14 cellular contexts compared by ENCODE assay signal in genomic region chr5:155726267-155726666, GRCh38.
DNase-seq lines count a peak whose midpoint lies in the region; ATAC-seq and TF ChIP-seq lines count a peak whose summit lies in the region.
"Had no signal": no experiment of that assay in that cellular context is flagged by ENCODE, and none has a peak within 500 bp of the region (broad histone marks: within the 10 kb centered on the region; RNA-seq: fewer than 3 reads in every experiment).

No MANE protein-coding gene starts in this region.

- peaks cover 37% of the 10 kb centered on the region for H3K27me3 ChIP-seq in H9 (ENCODE audit: insufficient read depth, low read length)
- no peaks in the 10 kb centered on the region for H3K27me3 ChIP-seq in SJCRH30
- no peaks in the 10 kb centered on the region for H3K27me3 ChIP-seq in ovary

- TF ChIP-seq CTCF in H9 (conservative IDR thresholded peaks at IDR 0.05): no peak
- no peak for TF ChIP-seq CTCF in ovary (IDR thresholded peaks at IDR 0.05)

- H3K4me1 ChIP-seq in H9 (ENCODE audit: insufficient read depth, low read length) (no peaks in the 10 kb centered on the region), SJCRH30 (no peaks in the 10 kb centered on the region), ovary (ENCODE audit: insufficient read depth) (peaks cover 6% of the 10 kb centered on the region)

- no peaks in the 10 kb centered on the region for H4K20me1 ChIP-seq in H9 (ENCODE audit: control insufficient read depth, insufficient read depth, insufficient read length)

- no peak overlapping the region for H3K14ac ChIP-seq in H9 (ENCODE audit: insufficient read depth, low read length)

- no peak overlapping the region for H3K9ac ChIP-seq in H9 (ENCODE audit: extremely low read depth, insufficient read length, low read length)

- H2BK20ac ChIP-seq in H9 (ENCODE audit: low read depth, low read length, poor library complexity, severe bottlenecking): no peak overlapping the region

- H2AK5ac ChIP-seq in H9 (ENCODE audit: insufficient read length, low read length): no peak overlapping the region

- DNase-seq in H9 (peak; percentile 35), SJCRH30 (peak; percentile 8 to 35), fibroblast of peridontal ligament (ENCODE audit: extremely low read depth) (peak; percentile 23), ovary (peak in 4 of 5 donors; percentile 16 to 37 (median 20)), mesenteric fat pad (ENCODE audit: low spot score) (no peak)
- no peak for DNase-seq in activated CD4-positive, CD25-positive, alpha-beta regulatory T cell treated with anti-CD3 and anti-CD28 coated beads, Interleukin-2, amount 50 U/mL, for 72 hours
- DNase-seq: activated naive CD4-positive, alpha-beta T cell treated with Interleukin-2 at 50 U/mL for 16 hours; NCI-H146; SW 1271 had no signal

- no CpG with 5 or more reads among the region's 8 CpGs for WGBS in H9 (ENCODE audit: extremely low coverage, insufficient read length, low lambda C conversion rate)
- WGBS in ovary, 3 donors: 3 to 8% (median 5%) methylated on average over 8 of the region's 8 CpGs

- TF ChIP-seq POLR2A in ovary (IDR thresholded peaks at IDR 0.05): no peak

- no peak overlapping the region for H3K4ac ChIP-seq in H9 (ENCODE audit: low read depth, low read length)

- no peak overlapping the region for H3K4me3 ChIP-seq in SJCRH30
- no peak overlapping the region for H3K4me3 ChIP-seq in ovary

- TF ChIP-seq EP300 in ovary (IDR thresholded peaks at IDR 0.05): no peak

- no peak overlapping the region for H2BK120ac ChIP-seq in H9 (ENCODE audit: low read depth, low read length, poor library complexity, severe bottlenecking)

- H3K36me3 Mint-ChIP-seq in H9 (ENCODE audit: insufficient read depth in 1 of 3, low read depth in 3 of 3): no peaks in the 10 kb centered on the region; a peak in 1 of 7 replicates

- H3K4me2 ChIP-seq in H9 (ENCODE audit: insufficient read depth, insufficient read length, low read length): no peak overlapping the region

- H3K27ac ChIP-seq in H9 (ENCODE audit: insufficient read length, low read depth, low read length): no peak overlapping the region
- H3K27ac ChIP-seq in SJCRH30: no peak overlapping the region
- H3K27ac ChIP-seq in ovary: no peak overlapping the region

- H3K23me2 ChIP-seq in H9 (ENCODE audit: insufficient read length, low read depth, low read length, poor library complexity, severe bottlenecking): peaks cover 22% of the 10 kb centered on the region

- no peak overlapping the region for H3T11ph ChIP-seq in H9 (ENCODE audit: low read length)

- no peaks in the 10 kb centered on the region for H3K79me1 ChIP-seq in H9 (ENCODE audit: insufficient read depth, low read depth, low read length, poor library complexity, severe bottlenecking)

- H2AFZ ChIP-seq in H9 (ENCODE audit: low read length): no peak overlapping the region

- H4K91ac ChIP-seq in H9 (ENCODE audit: insufficient read length, low read depth, low read length): no peak overlapping the region

- no peak overlapping the region for H2BK12ac ChIP-seq in H9 (ENCODE audit: insufficient read length, low read depth, low read length)

- no peak overlapping the region for H4K5ac ChIP-seq in H9 (ENCODE audit: insufficient read length, low read depth, low read length)

- peaks cover 10 to 17% of the 10 kb centered on the region in 2 experiments for H3K4me1 Mint-ChIP-seq in H9
- H3K4me1 Mint-ChIP-seq: memory B cell had no signal

- H2BK15ac ChIP-seq in H9 (ENCODE audit: low read depth, low read length): no peak overlapping the region

- H4K8ac ChIP-seq in H9 (replicated peaks; ENCODE audit: insufficient read length, low read depth, low read length): no peak overlapping the region

- no peak overlapping the region for H3K18ac ChIP-seq in H9 (ENCODE audit: insufficient read length, low read depth, low read length)

- peaks cover 97% of the 10 kb centered on the region for H3K27me3 Mint-ChIP-seq in H9 (ENCODE audit: low read depth)

- H3K56ac ChIP-seq in H9 (ENCODE audit: insufficient read length, low read depth, low read length): no peak overlapping the region

- H3K4me3 Mint-ChIP-seq in H9: no peak overlapping the region
- H3K4me3 Mint-ChIP-seq: dendritic cell treated with granulocyte-macrophage colony-stimulating factor and Interleukin-4, amounts not matched to agents 40 ng/mL and 50 ng/mL, for 4 days; memory B cell had no signal

- no peak for ATAC-seq in HG03520 (IDR thresholded peaks at IDR 0.05; ENCODE audit: unreplicated experiment)
- ATAC-seq: right cardiac atrium had no signal

- H2BK5ac ChIP-seq in H9 (ENCODE audit: insufficient read length, low read length): no peak overlapping the region

- no peak overlapping the region for H3K23ac ChIP-seq in H9 (ENCODE audit: insufficient read length, low read depth, low read length)

- H3K27ac Mint-ChIP-seq in H9: no peak overlapping the region
- H3K27ac Mint-ChIP-seq: dendritic cell treated with granulocyte-macrophage colony-stimulating factor and Interleukin-4, amounts not matched to agents 40 ng/mL and 50 ng/mL, for 4 days; memory B cell had no signal

- H3K9me3 ChIP-seq in H9 (ENCODE audit: control insufficient read depth, low read depth, low read length) (no peaks in the 10 kb centered on the region), SJCRH30 (replicated peaks) (no peaks in the 10 kb centered on the region), ovary (no peaks in the 10 kb centered on the region)
- H3K9me3 ChIP-seq: Caco-2 had no signal

- intact Hi-C loops in ovary (cut with DNase I): no loop called here

- H3K36me3 ChIP-seq in SJCRH30 (no peaks in the 10 kb centered on the region), ovary (no peaks in the 10 kb centered on the region)

- H3K79me2 ChIP-seq in H9 (ENCODE audit: insufficient read depth, low read length): no peaks in the 10 kb centered on the region

- H3K9me3 Mint-ChIP-seq in H9: no peaks in the 10 kb centered on the region; a peak in 1 of 5 replicates
- H3K9me3 Mint-ChIP-seq: dendritic cell treated with granulocyte-macrophage colony-stimulating factor and Interleukin-4, amounts not matched to agents 40 ng/mL and 50 ng/mL, for 4 days had no signal

Comparison
In these comparisons a context has a peak if more than half of its experiments do, and no peak if none do; other contexts are left out.
1. DNase-seq: peak in H9 (single experiment), SJCRH30 (2 of 2), fibroblast of peridontal ligament (single experiment) and ovary (4 of 5); none in activated CD4-positive, CD25-positive, alpha-beta regulatory T cell treated with anti-CD3 and anti-CD28 coated beads, Interleukin-2, amount 50 U/mL, for 72 hours (single experiment) and mesenteric fat pad (single experiment).